In genomic region chr3:12810963-12811362, GRCh38 we compare ENCODE assay signal across 11 cellular contexts. TPM values are rescaled to one million over a fixed set of nuclear protein-coding genes. Genes with fewer than 3 reads are reported as not detected.
DNase-seq lines count a peak whose midpoint lies in the region; FAIRE-seq and TF ChIP-seq lines count a peak whose summit lies in the region.
"Had no signal": no experiment of that assay in that cellular context is flagged by ENCODE, and none has a peak within 500 bp of the region (broad histone marks: within the 10 kb centered on the region; RNA-seq: fewer than 3 reads in every experiment).

No MANE protein-coding gene starts in this region.

- no TSS peak for BruUV-seq in endothelial cell of umbilical vein (replicated peaks; lab: Mats Ljungman, UMichigan)

- H3K27ac Mint-ChIP-seq in activated CD4-positive, alpha-beta T cell treated with anti-CD3 and anti-CD28 coated beads, Interleukin-2, amount 10 ng/mL, durations not matched to agents 7 days and 5 days: no peak overlapping the region

- POLR2A ChIA-PET in activated CD4-positive, alpha-beta T cell treated with anti-CD3 and anti-CD28 coated beads, Interleukin-2, amount 10 ng/mL, durations not matched to agents 7 days and 5 days (lab: Charles Lee): interaction anchor here (1.0 kb wide), 1 partner anchor 31 kb away, joined by 5 read pairs; the partner anchor contains the start of gene RPL32
- POLR2A ChIA-PET in endothelial cell of umbilical vein (lab: Charles Lee): no interaction called here

- H3K4me3 ChIP-seq in OCI-LY1 (ENCODE audit: low read depth, low read length, poor library complexity, severe bottlenecking) (peak overlapping the region; percentile 63), endothelial cell of umbilical vein (replicated peaks in 1 of 3; ENCODE audit: insufficient read depth in 1 of 3, low read depth in 1 of 3, low read length in 3 of 3) (no peak overlapping the region), skeletal muscle satellite cell (ENCODE audit: low read length) (no peak overlapping the region)

- H3K27me3 ChIP-seq in OCI-LY1 (ENCODE audit: insufficient read depth, low read length) (0 out of 2 replicates have a peak, but pooled peaks cover 2% of the 10 kb centered on the region), endothelial cell of umbilical vein (ENCODE audit: control insufficient read depth in 2 of 2, insufficient read depth in 2 of 2, low read length in 2 of 2) (no peaks in the 10 kb centered on the region), skeletal muscle satellite cell (ENCODE audit: control insufficient read depth, insufficient read depth, low read length) (no peaks in the 10 kb centered on the region)
- H3K27me3 ChIP-seq: heart left ventricle had no signal

- peak overlapping the region; percentile 72; the same call in 1 of the 2 replicates for H3K4me2 ChIP-seq in OCI-LY1 (ENCODE audit: low read length)
- H3K4me2 ChIP-seq in endothelial cell of umbilical vein (ENCODE audit: insufficient read depth, low read length): no peak overlapping the region
- peak overlapping the region; percentile 90 for H3K4me2 ChIP-seq in skeletal muscle satellite cell (ENCODE audit: low read length)

- TF ChIP-seq CTCF in OCI-LY1 (IDR thresholded peaks at IDR 0.05; ENCODE audit: low read length): no peak
- no peak for TF ChIP-seq CTCF in endothelial cell of umbilical vein (IDR thresholded peaks at IDR 0.05; ENCODE audit: extremely low read depth in 1 of 2, insufficient read depth in 1 of 2, low read depth in 1 of 2, low read length in 2 of 2)

- CTCF ChIA-PET in activated CD4-positive, alpha-beta T cell treated with anti-CD3 and anti-CD28 coated beads, Interleukin-2, amount 10 ng/mL, durations not matched to agents 7 days and 5 days (lab: Charles Lee): interaction anchor here (1.2 to 3.7 kb wide), 6 partner anchors 10 to 33 kb away, joined by 5 to 36 read pairs (median 13); partner anchors contain the start of gene RPL32
- CTCF ChIA-PET in endothelial cell of umbilical vein (lab: Charles Lee): interaction anchor here (1.0 to 3.0 kb wide), 9 partner anchors 11 to 964 kb away, joined by 3 to 30 read pairs (median 6); partner anchors contain the start of genes CAND2, RPL32 and TAMM41

- H3K36me3 ChIP-seq in OCI-LY1 (ENCODE audit: insufficient read depth, low read length) (no peaks in the 10 kb centered on the region), endothelial cell of umbilical vein (ENCODE audit: control insufficient read depth in 2 of 2, extremely low read depth in 1 of 2, insufficient read depth in 2 of 2, low read length in 2 of 2) (no peaks in the 10 kb centered on the region), skeletal muscle satellite cell (ENCODE audit: insufficient read depth, low read length) (no peaks in the 10 kb centered on the region)

- H3K4me1 Mint-ChIP-seq in activated CD4-positive, alpha-beta T cell treated with anti-CD3 and anti-CD28 coated beads, Interleukin-2, amount 10 ng/mL, durations not matched to agents 7 days and 5 days: peaks cover 7% of the 10 kb centered on the region

- no peaks in the 10 kb centered on the region for H3F3A ChIP-seq in OCI-LY1 (ENCODE audit: insufficient read depth, low read length)

- H3K9ac ChIP-seq in OCI-LY1 (ENCODE audit: low read length): no peak overlapping the region
- H3K9ac ChIP-seq in endothelial cell of umbilical vein (replicated peaks; ENCODE audit: extremely low read depth, insufficient read depth, low read length): no peak overlapping the region
- peak overlapping the region; percentile 68 for H3K9ac ChIP-seq in skeletal muscle satellite cell (ENCODE audit: low read depth, low read length)

- TF ChIP-seq POLR2A in endothelial cell of umbilical vein (IDR thresholded peaks at IDR 0.05; ENCODE audit: low read depth, low read length): no peak

- H3K9me3 ChIP-seq in OCI-LY1 (ENCODE audit: low read length): no peaks in the 10 kb centered on the region
- H3K9me3 ChIP-seq in endothelial cell of umbilical vein (replicated peaks; ENCODE audit: control insufficient read depth, insufficient read depth, low read length): no peaks in the 10 kb centered on the region
- H3K9me3 ChIP-seq in skeletal muscle satellite cell (replicated peaks; ENCODE audit: low read length): no peaks in the 10 kb centered on the region
- H3K9me3 ChIP-seq: heart left ventricle had no signal

- no peak overlapping the region for H2AFZ ChIP-seq in OCI-LY1 (ENCODE audit: low read length)
- peak overlapping the region; percentile 58 for H2AFZ ChIP-seq in endothelial cell of umbilical vein (ENCODE audit: low read depth, low read length)

- no peaks in the 10 kb centered on the region for H3K9me1 ChIP-seq in endothelial cell of umbilical vein (replicated peaks; ENCODE audit: control insufficient read depth, extremely low read depth, insufficient read depth, low read length)

- H3K79me2 ChIP-seq in OCI-LY1 (ENCODE audit: insufficient read depth, low read length) (no peaks in the 10 kb centered on the region), endothelial cell of umbilical vein (ENCODE audit: control insufficient read depth, insufficient read depth, low read length) (no peaks in the 10 kb centered on the region)

- no peaks in the 10 kb centered on the region for H3K9me3 Mint-ChIP-seq in activated CD4-positive, alpha-beta T cell treated with anti-CD3 and anti-CD28 coated beads, Interleukin-2, amount 10 ng/mL, durations not matched to agents 7 days and 5 days

- no peak for DNase-seq in activated CD4-positive, alpha-beta T cell treated with anti-CD3 and anti-CD28 coated beads, Interleukin-2, amount 10 ng/mL, durations not matched to agents 7 days and 5 days
- no peak for DNase-seq in activated CD4-positive, alpha-beta T cell treated with anti-CD3 and anti-CD28 coated beads for 1 hour
- no peak for DNase-seq in endothelial cell of umbilical vein (ENCODE audit: low read depth, low spot score)
- no peak for DNase-seq in iPS-NIHi11 (ENCODE audit: low spot score)
- no peak for DNase-seq in activated effector memory CD4-positive, alpha-beta T cell treated with Interleukin-2 at 50 U/mL for 16 hours
- DNase-seq in amygdala (lab: John Stamatoyannopoulos, UW): no peak

- dilution Hi-C loops in endothelial cell of umbilical vein (cut with MboI; ENCODE audit: extremely low pct_ligation_motif_present, low sequenced_read_pairs): no loop called here

- H3K27ac ChIP-seq in OCI-LY1 (ENCODE audit: low read depth, low read length, poor library complexity, severe bottlenecking) (no peak overlapping the region), endothelial cell of umbilical vein (ENCODE audit: insufficient read depth, low read depth, low read length) (no peak overlapping the region)

- peak overlapping the region; percentile 63 for H3K4me3 Mint-ChIP-seq in activated CD4-positive, alpha-beta T cell treated with anti-CD3 and anti-CD28 coated beads, Interleukin-2, amount 10 ng/mL, durations not matched to agents 7 days and 5 days

- intact Hi-C loops in endothelial cell of umbilical vein (cut with micrococcal nuclease): loop anchor here (1.0 to 2.0 kb wide), 3 partner anchors 15 to 30 kb away; partner anchors contain the start of genes CAND2 and RPL32

- H3K9me2 ChIP-seq in OCI-LY1 (ENCODE audit: low read depth, low read length): no peaks in the 10 kb centered on the region

- no peaks in the 10 kb centered on the region for H4K20me1 ChIP-seq in OCI-LY1 (ENCODE audit: insufficient read depth, low read length)
- H4K20me1 ChIP-seq in endothelial cell of umbilical vein (replicated peaks; ENCODE audit: control insufficient read depth, extremely low read depth, insufficient read depth, low read length): no peaks in the 10 kb centered on the region

- FAIRE-seq in endothelial cell of umbilical vein (lab: Jason Lieb, UNC): no peak

- H3K36me3 Mint-ChIP-seq in activated CD4-positive, alpha-beta T cell treated with anti-CD3 and anti-CD28 coated beads, Interleukin-2, amount 10 ng/mL, durations not matched to agents 7 days and 5 days (ENCODE audit: low read depth): no peaks in the 10 kb centered on the region

- peaks cover 3% of the 10 kb centered on the region for H3K27me3 Mint-ChIP-seq in activated CD4-positive, alpha-beta T cell treated with anti-CD3 and anti-CD28 coated beads, Interleukin-2, amount 10 ng/mL, durations not matched to agents 7 days and 5 days

- peaks cover 11% of the 10 kb centered on the region for H3K4me1 ChIP-seq in OCI-LY1 (ENCODE audit: insufficient read depth, low read length, severe bottlenecking)
- H3K4me1 ChIP-seq in endothelial cell of umbilical vein (ENCODE audit: control insufficient read depth, extremely low read depth, insufficient read depth, low read length): peaks cover 8% of the 10 kb centered on the region
- H3K4me1 ChIP-seq in skeletal muscle satellite cell (ENCODE audit: control insufficient read depth, insufficient read depth, low read length): peaks cover 8% of the 10 kb centered on the region

RNA-seq across cellular contexts. Expression of gene CAND2, which starts 14.5 kb away (rescaled TPM):
- under 1 TPM; 0.84 to 0.98 TPM for total RNA-seq in activated CD4-positive, alpha-beta T cell treated with anti-CD3 and anti-CD28 coated beads, Interleukin-2, amount 10 ng/mL, durations not matched to agents 7 days and 5 days
- 11.0 and 12.4 TPM in 2 replicates for total RNA-seq in endothelial cell of umbilical vein
- 7.1 and 8.6 TPM in 2 replicates for polyA plus RNA-seq in endothelial cell of umbilical vein
- 5.2 and 6.7 TPM in 2 replicates for polyA plus RNA-seq in endothelial cell of umbilical vein (2011; cell fraction: cytosol; rRNA removed)
- 10.1 and 14.5 TPM in 2 replicates for polyA plus RNA-seq in endothelial cell of umbilical vein (2011; cell fraction: nucleus; rRNA removed)
- 1.7 and 2.8 TPM in 2 replicates for polyA plus RNA-seq in endothelial cell of umbilical vein (2012)
- polyA minus RNA-seq in endothelial cell of umbilical vein: 14.8 and 16.5 TPM in 2 replicates
- not detected for polyA minus RNA-seq in endothelial cell of umbilical vein (2011; cell fraction: cytosol; rRNA and poly(A)+ RNA removed)
- 7.8 and 9.7 TPM in 2 replicates for polyA minus RNA-seq in endothelial cell of umbilical vein (2011; cell fraction: nucleus; rRNA and poly(A)+ RNA removed)
- total RNA-seq in skeletal muscle satellite cell (2012; rRNA removed): 0.25 and 1.3 TPM in 2 replicates
- total RNA-seq: HT-29 had no signal

RNA-seq across cellular contexts. Expression of gene RPL32, which starts 30.4 kb away (rescaled TPM):
- 1,000 to 10,000 TPM; 2,113 to 2,760 TPM for total RNA-seq in activated CD4-positive, alpha-beta T cell treated with anti-CD3 and anti-CD28 coated beads, Interleukin-2, amount 10 ng/mL, durations not matched to agents 7 days and 5 days
- 1,569 and 1,588 TPM in 2 replicates for total RNA-seq in endothelial cell of umbilical vein
- 1,075 and 1,147 TPM in 2 replicates for polyA plus RNA-seq in endothelial cell of umbilical vein
- 2,635 and 2,809 TPM in 2 replicates for polyA plus RNA-seq in endothelial cell of umbilical vein (2011; cell fraction: cytosol; rRNA removed)
- polyA plus RNA-seq in endothelial cell of umbilical vein (2011; cell fraction: nucleus; rRNA removed): 625 and 809 TPM in 2 replicates
- polyA plus RNA-seq in endothelial cell of umbilical vein (2012): 2,664 and 2,727 TPM in 2 replicates
- polyA minus RNA-seq in endothelial cell of umbilical vein: 900 and 946 TPM in 2 replicates
- polyA minus RNA-seq in endothelial cell of umbilical vein (2011; cell fraction: cytosol; rRNA and poly(A)+ RNA removed): 1,391 TPM
- 141 and 162 TPM in 2 replicates for polyA minus RNA-seq in endothelial cell of umbilical vein (2011; cell fraction: nucleus; rRNA and poly(A)+ RNA removed)
- total RNA-seq in skeletal muscle satellite cell (2012; rRNA removed): 393 and 800 TPM in 2 replicates

RNA-seq across cellular contexts. Expression of gene TMEM40, which starts 51.9 kb away (rescaled TPM):
- total RNA-seq in activated CD4-positive, alpha-beta T cell treated with anti-CD3 and anti-CD28 coated beads, Interleukin-2, amount 10 ng/mL, durations not matched to agents 7 days and 5 days: not detected
- total RNA-seq in endothelial cell of umbilical vein: not detected in 2 replicates
- not detected in 2 replicates for polyA plus RNA-seq in endothelial cell of umbilical vein
- polyA plus RNA-seq in endothelial cell of umbilical vein (2011; cell fraction: cytosol; rRNA removed): not detected in 2 replicates
- not detected in 2 replicates for polyA plus RNA-seq in endothelial cell of umbilical vein (2011; cell fraction: nucleus; rRNA removed)
- not detected in 2 replicates for polyA plus RNA-seq in endothelial cell of umbilical vein (2012)
- polyA minus RNA-seq in endothelial cell of umbilical vein: not detected in 2 replicates
- not detected for polyA minus RNA-seq in endothelial cell of umbilical vein (2011; cell fraction: cytosol; rRNA and poly(A)+ RNA removed)
- polyA minus RNA-seq in endothelial cell of umbilical vein (2011; cell fraction: nucleus; rRNA and poly(A)+ RNA removed): not detected in 2 replicates
- total RNA-seq in skeletal muscle satellite cell (2012; rRNA removed): not detected in 2 replicates
- total RNA-seq: dermis blood vessel endothelial cell, HT-29 had no signal
